Comparison of ENCODE assay signal across 24 cellular contexts in the genomic region with DNA sequence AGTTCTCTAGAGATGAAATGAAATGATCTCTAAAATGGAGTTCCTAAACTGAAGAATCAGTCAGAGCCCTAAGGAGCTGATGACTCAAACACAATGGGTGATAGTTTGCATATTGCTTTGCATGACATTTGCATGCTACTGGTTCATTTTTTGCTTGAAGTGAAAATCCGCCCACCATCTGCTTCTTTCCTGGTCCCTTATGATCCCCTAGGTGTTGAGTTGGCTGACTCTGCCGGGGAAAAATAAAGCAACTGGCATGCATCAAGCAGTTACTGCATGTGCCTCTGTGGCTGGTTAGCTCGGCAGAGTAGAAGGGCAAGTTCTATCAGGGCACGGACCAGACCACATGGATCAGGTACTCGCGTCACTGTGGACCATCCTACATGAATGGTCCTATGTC.
A peak's percentile ranks its signal among the peaks of the same experiment; 100 is the strongest.
DNase-seq lines count a peak whose midpoint lies in the region; ATAC-seq, FAIRE-seq and TF ChIP-seq lines count a peak whose summit lies in the region.
"Had no signal": no experiment of that assay in that cellular context is flagged by ENCODE, and none has a peak within 500 bp of the region (broad histone marks: within the 10 kb centered on the region; RNA-seq: fewer than 3 reads in every experiment).

No MANE protein-coding gene starts in this region.

- no peaks in the 10 kb centered on the region for H3K79me2 ChIP-seq in astrocyte (ENCODE audit: insufficient read depth, low read length)

- in situ Hi-C loops in G401 (cut with HindIII; ENCODE audit: low sequenced_read_pairs), result no loop called here

- WGBS in mesenchymal stem cell, result over 99% methylated on average over 6 of the region's 6 CpGs

- no peak overlapping the region for H3K23ac ChIP-seq in mesenchymal stem cell (ENCODE audit: low read length in 2 of 2)

- DNase-seq in G401 (ENCODE audit: low spot score), result peak; percentile 96
- peak; percentile 82 for DNase-seq in NCI-H1048 (lab: John Stamatoyannopoulos, UW)
- DNase-seq in astrocyte (ENCODE audit: low read depth), result peak; percentile 22
- DNase-seq in mesenchymal stem cell, result no peak
- no peak for DNase-seq in left ventricle myocardium superior
- DNase-seq in NCI-H146 treated with DMSO at 0.1 percent for 48 hours (lab: John Stamatoyannopoulos, UW; ENCODE audit: unreplicated experiment), result no peak
- no peak for DNase-seq in NCI-H1092 treated with DMSO at 0.1 percent for 48 hours (lab: John Stamatoyannopoulos, UW)
- DNase-seq: activated CD4-positive, alpha-beta T cell treated with anti-CD3 and anti-CD28 coated beads, Interleukin-2, amount 10 ng/mL, durations not matched to agents 24 days and 14 days; CD4-positive, CD25-positive, alpha-beta regulatory T cell; colonic mucosa; effector memory CD8-positive, alpha-beta T cell; H7; heart left ventricle; midbrain; natural killer cell; SIG-M5; stimulated activated CD4-positive, alpha-beta T cell treated with anti-CD3 and anti-CD28 coated beads, Interleukin-15, amount 100 ng/mL, for 24 hours; T-helper 1 cell had no signal

- H3K4me3 Mint-ChIP-seq in astrocyte (ENCODE audit: unreplicated experiment), result no peak overlapping the region
- H3K4me3 Mint-ChIP-seq: activated CD4-positive, alpha-beta T cell treated with anti-CD3 and anti-CD28 coated beads, Interleukin-2, amount 10 ng/mL, durations not matched to agents 24 days and 14 days; activated T-helper 1 cell treated with anti-CD3 and anti-CD28 coated beads, Interleukin-12 subunit alpha, Interleukin-12 subunit beta, Interleukin-2, Interleukin-4 antibody, amounts not matched to agents 30 ng/mL and 10 ng/mL and 1 ng/mL, durations not matched to agents 14 hours and 24 hours and 36 hours; CD4-positive, CD25-positive, alpha-beta regulatory T cell; effector memory CD8-positive, alpha-beta T cell; natural killer cell had no signal

- H3K27ac Mint-ChIP-seq in astrocyte (ENCODE audit: unreplicated experiment), result no peak overlapping the region
- H3K27ac Mint-ChIP-seq: activated CD4-positive, alpha-beta T cell treated with anti-CD3 and anti-CD28 coated beads, Interleukin-2, amount 10 ng/mL, durations not matched to agents 24 days and 14 days; activated naive CD4-positive, alpha-beta T cell treated with anti-CD3 and anti-CD28 coated beads, Interleukin-2, amount 50 U/mL, for 72 hours; activated T-helper 1 cell treated with anti-CD3 and anti-CD28 coated beads, Interleukin-12 subunit alpha, Interleukin-12 subunit beta, Interleukin-2, Interleukin-4 antibody, amounts not matched to agents 30 ng/mL and 10 ng/mL and 1 ng/mL, durations not matched to agents 14 hours and 24 hours and 36 hours; CD4-positive, CD25-positive, alpha-beta regulatory T cell; effector memory CD8-positive, alpha-beta T cell; natural killer cell had no signal

- no peaks in the 10 kb centered on the region for H4K20me1 ChIP-seq in astrocyte (ENCODE audit: insufficient read depth, low read length)

- H2AFZ ChIP-seq in astrocyte (ENCODE audit: low read depth, low read length) (no peak overlapping the region), mesenchymal stem cell (ENCODE audit: low read depth, low read length) (no peak overlapping the region)

- H2AK5ac ChIP-seq in mesenchymal stem cell (ENCODE audit: low read length, severe bottlenecking), result no peak overlapping the region

- H3K27ac ChIP-seq in astrocyte (ENCODE audit: low read depth, low read length) (no peak overlapping the region), mesenchymal stem cell (ENCODE audit: low read length, poor library complexity, severe bottlenecking) (no peak overlapping the region)
- H3K27ac ChIP-seq: colonic mucosa, HL-60 had no signal

- FAIRE-seq in astrocyte (lab: Jason Lieb, UNC), result no peak
- FAIRE-seq: urothelium cell line had no signal

- peak overlapping the region; percentile 5 for H4K8ac ChIP-seq in mesenchymal stem cell (ENCODE audit: low read length)

- no peak overlapping the region for H2BK5ac ChIP-seq in mesenchymal stem cell (ENCODE audit: low read depth, low read length, poor library complexity, severe bottlenecking)

- H3K9me3 ChIP-seq in astrocyte (ENCODE audit: insufficient read depth, low read depth, low read length), result no peaks in the 10 kb centered on the region
- H3K9me3 ChIP-seq in mesenchymal stem cell (ENCODE audit: control insufficient read depth, low read length), result no peaks in the 10 kb centered on the region
- H3K9me3 ChIP-seq: colonic mucosa, heart left ventricle had no signal

- no peaks in the 10 kb centered on the region for H3K36me3 ChIP-seq in astrocyte (ENCODE audit: insufficient read depth, low read length)
- peaks cover 0 to 13% of the 10 kb centered on the region in 2 experiments for H3K36me3 ChIP-seq in mesenchymal stem cell (ENCODE audit: control insufficient read depth in 1 of 2, insufficient read depth in 2 of 2, low read depth in 1 of 2, low read length in 2 of 2)
- H3K36me3 ChIP-seq: colonic mucosa, heart left ventricle had no signal

- H3K27me3 ChIP-seq in astrocyte (ENCODE audit: insufficient read depth, low read length), result no peaks in the 10 kb centered on the region
- no peaks in the 10 kb centered on the region for H3K27me3 ChIP-seq in mesenchymal stem cell (ENCODE audit: control insufficient read depth in 1 of 2, insufficient read depth in 1 of 2, low read length in 2 of 2)
- H3K27me3 ChIP-seq: colonic mucosa, heart left ventricle had no signal

- H3K36me3 Mint-ChIP-seq in astrocyte (ENCODE audit: low read depth, unreplicated experiment), result peaks cover 2% of the 10 kb centered on the region
- H3K36me3 Mint-ChIP-seq: activated naive CD4-positive, alpha-beta T cell treated with anti-CD3 and anti-CD28 coated beads, Interleukin-2, amount 50 U/mL, for 72 hours; CD4-positive, CD25-positive, alpha-beta regulatory T cell; natural killer cell had no signal

- no peak overlapping the region for H3K14ac ChIP-seq in mesenchymal stem cell (ENCODE audit: low read length in 2 of 2)

- intact Hi-C loops in left ventricle myocardium superior (cut with micrococcal nuclease), result no loop called here

- no peak overlapping the region for H3K4me3 ChIP-seq in astrocyte (ENCODE audit: insufficient read depth, low read depth, low read length)
- H3K4me3 ChIP-seq in mesenchymal stem cell (ENCODE audit: insufficient read depth in 1 of 2, low read depth in 1 of 2, low read length in 2 of 2), result no peak overlapping the region
- H3K4me3 ChIP-seq: colonic mucosa, heart left ventricle had no signal

- H2BK120ac ChIP-seq in mesenchymal stem cell (ENCODE audit: low read depth, low read length), result no peak overlapping the region

- no peak overlapping the region for H2BK12ac ChIP-seq in mesenchymal stem cell (ENCODE audit: low read length in 2 of 2)

- ATAC-seq in left ventricle myocardium superior (no peak), GM21717 (IDR thresholded peaks at IDR 0.05; ENCODE audit: unreplicated experiment) (no peak)
- ATAC-seq: effector memory CD8-positive, alpha-beta T cell; heart left ventricle; natural killer cell; sciatic nerve had no signal

- no peak overlapping the region for H3K18ac ChIP-seq in mesenchymal stem cell (ENCODE audit: low read depth in 1 of 2, low read length in 2 of 2)

- peaks cover 14% of the 10 kb centered on the region for H3K4me1 Mint-ChIP-seq in astrocyte (ENCODE audit: low read depth, unreplicated experiment)
- H3K4me1 Mint-ChIP-seq: natural killer cell had no signal

- H3K4me2 ChIP-seq in astrocyte (ENCODE audit: low read length) (no peak overlapping the region), mesenchymal stem cell (ENCODE audit: low read length, poor library complexity, severe bottlenecking) (no peak overlapping the region)

- H3K79me1 ChIP-seq in mesenchymal stem cell (replicated peaks; ENCODE audit: low read length, poor library complexity, severe bottlenecking), result peaks cover 2% of the 10 kb centered on the region

- TF ChIP-seq CTCF in astrocyte (IDR thresholded peaks at IDR 0.05; ENCODE audit: insufficient read depth, low read depth, low read length), result no peak

- H2BK15ac ChIP-seq in mesenchymal stem cell (ENCODE audit: low read depth, poor library complexity, severe bottlenecking), result no peak overlapping the region

- no peak overlapping the region for H3K9ac ChIP-seq in astrocyte (ENCODE audit: low read length)
- H3K9ac ChIP-seq in mesenchymal stem cell (ENCODE audit: low read length), result peak overlapping the region; percentile 1

- H3K4ac ChIP-seq in mesenchymal stem cell (ENCODE audit: low read depth in 1 of 2, low read length in 2 of 2), result no peak overlapping the region

- H3K4me1 ChIP-seq in astrocyte (ENCODE audit: insufficient read depth, low read length) (peaks cover 32% of the 10 kb centered on the region), mesenchymal stem cell (ENCODE audit: control insufficient read depth, insufficient read depth, low read depth, low read length) (peaks cover 9% of the 10 kb centered on the region)
- H3K4me1 ChIP-seq: colonic mucosa had no signal

- no peaks in the 10 kb centered on the region for H3K9me3 Mint-ChIP-seq in astrocyte (ENCODE audit: unreplicated experiment)
- H3K9me3 Mint-ChIP-seq: activated CD4-positive, alpha-beta T cell treated with anti-CD3 and anti-CD28 coated beads, Interleukin-2, amount 10 ng/mL, durations not matched to agents 24 days and 14 days; activated naive CD4-positive, alpha-beta T cell treated with anti-CD3 and anti-CD28 coated beads, Interleukin-2, amount 50 U/mL, for 72 hours; activated T-helper 1 cell treated with anti-CD3 and anti-CD28 coated beads, Interleukin-12 subunit alpha, Interleukin-12 subunit beta, Interleukin-2, Interleukin-4 antibody, amounts not matched to agents 30 ng/mL and 10 ng/mL and 1 ng/mL, durations not matched to agents 14 hours and 24 hours and 36 hours; CD4-positive, CD25-positive, alpha-beta regulatory T cell; effector memory CD8-positive, alpha-beta T cell; natural killer cell had no signal

- peak overlapping the region; percentile 43 for H4K91ac ChIP-seq in mesenchymal stem cell (ENCODE audit: low read length)

- H3K27me3 Mint-ChIP-seq in astrocyte (ENCODE audit: low read depth, unreplicated experiment), result no peaks in the 10 kb centered on the region

Comparison
In these comparisons a context has a peak if more than half of its experiments do, and no peak if none do; other contexts are left out.
1. DNase-seq: peak in G401 (single experiment), NCI-H1048 (single experiment) and astrocyte (single experiment); none in mesenchymal stem cell (single experiment), left ventricle myocardium superior (single experiment), NCI-H146 treated with DMSO at 0.1 percent for 48 hours (single experiment) and NCI-H1092 treated with DMSO at 0.1 percent for 48 hours (single experiment).